Comparison of ENCODE assay signal across 8 cellular contexts in genomic region chr19:50051224-50051895, GRCh38. TPM values are rescaled to one million over a fixed set of nuclear protein-coding genes. Genes with fewer than 3 reads are reported as not detected.
DNase-seq lines count a peak whose midpoint lies in the region; ATAC-seq, FAIRE-seq and TF ChIP-seq lines count a peak whose summit lies in the region.
"Not testable (repeated sequence)": the region's sequence is repeated elsewhere in the genome, so short reads cannot be mapped to it uniquely, and the experiment has no call there.

No MANE protein-coding gene starts in this region.

- not testable (repeated sequence) for H3K4me3 ChIP-seq in OCI-LY7 (ENCODE audit: low read depth, low read length, poor library complexity, severe bottlenecking)
- H3K4me3 ChIP-seq in bronchial epithelial cell (ENCODE audit: low read depth, low read length): peak overlapping the region; percentile 44
- peak overlapping the region; percentile 65 for H3K4me3 ChIP-seq in fibroblast of the aortic adventitia (ENCODE audit: low read depth, low read length)
- H3K4me3 ChIP-seq in mucosa of rectum (ENCODE audit: low read length in 2 of 2): peak overlapping the region; percentile 68 to 82
- H3K4me3 ChIP-seq in sigmoid colon: peak overlapping the region; percentile 23 to 57 (median 50)
- peak overlapping the region; percentile 26 to 32 for H3K4me3 ChIP-seq in uterus

- POLR2A ChIA-PET in OCI-LY7 (lab: Charles Lee): not testable (repeated sequence)

- peak overlapping the region; percentile 43 for H3K4me3 Mint-ChIP-seq in Calu3 (ENCODE audit: low read depth, unreplicated experiment)
- H3K4me3 Mint-ChIP-seq in activated CD8-positive, alpha-beta memory T cell treated with anti-CD3 and anti-CD28 coated beads, Interleukin-2, amount 10 ng/mL, durations not matched to agents 7 days and 5 days: peak overlapping the region; percentile 69

- TF ChIP-seq POLR2A in sigmoid colon (IDR thresholded peaks at IDR 0.05); uterus (IDR thresholded peaks at IDR 0.05): not testable (repeated sequence)

- not testable (repeated sequence) for H3K9ac ChIP-seq in mucosa of rectum (ENCODE audit: low read depth in 1 of 2, low read length in 2 of 2)

- not testable (repeated sequence) for H3K27ac ChIP-seq in OCI-LY7 (ENCODE audit: low read depth, low read length, poor library complexity, severe bottlenecking); mucosa of rectum (ENCODE audit: low read depth in 2 of 2, low read length in 2 of 2); uterus
- peak overlapping the region in 3 of 4 donors; percentile 65 to 77 (median 75) for H3K27ac ChIP-seq in sigmoid colon

- H3K36me3 ChIP-seq in OCI-LY7 (ENCODE audit: insufficient read depth, low read length) (peaks cover 27% of the 10 kb centered on the region), sigmoid colon (peaks cover 0 to 17% (median under 1%) of the 10 kb centered on the region in 4 donors)
- H3K36me3 ChIP-seq in bronchial epithelial cell (ENCODE audit: control insufficient read depth, insufficient read depth, low read length); mucosa of rectum (ENCODE audit: control insufficient read depth in 2 of 2, insufficient read depth in 2 of 2, low read length in 2 of 2); uterus: not testable (repeated sequence)

- H3K4me1 Mint-ChIP-seq in Calu3 (ENCODE audit: low read depth, unreplicated experiment): not testable (repeated sequence)
- peaks cover 15% of the 10 kb centered on the region for H3K4me1 Mint-ChIP-seq in activated CD8-positive, alpha-beta memory T cell treated with anti-CD3 and anti-CD28 coated beads, Interleukin-2, amount 10 ng/mL, durations not matched to agents 7 days and 5 days

- not testable (repeated sequence) for H3K79me2 ChIP-seq in OCI-LY7 (ENCODE audit: insufficient read depth, low read depth, low read length)

- intact Hi-C loops in Calu3 (cut with micrococcal nuclease; ENCODE audit: unreplicated experiment); OCI-LY7 (cut with micrococcal nuclease; ENCODE audit: unreplicated experiment); sigmoid colon (cut with DNase I); uterus (cut with DNase I; ENCODE audit: low total_unique reads): not testable (repeated sequence)

- not testable (repeated sequence) for H3K9me2 ChIP-seq in OCI-LY7 (ENCODE audit: insufficient read depth, low read length)

- peaks cover 20% of the 10 kb centered on the region for H3K36me3 Mint-ChIP-seq in Calu3 (ENCODE audit: insufficient read depth, unreplicated experiment)
- peaks cover 22% of the 10 kb centered on the region for H3K36me3 Mint-ChIP-seq in activated CD8-positive, alpha-beta memory T cell treated with anti-CD3 and anti-CD28 coated beads, Interleukin-2, amount 10 ng/mL, durations not matched to agents 7 days and 5 days

- H3K4me2 ChIP-seq in OCI-LY7 (ENCODE audit: low read length): peak overlapping the region; percentile 50; the same call in 1 of the 2 replicates

- not testable (repeated sequence) for H3K27me3 ChIP-seq in bronchial epithelial cell (ENCODE audit: control insufficient read depth, insufficient read depth, low read length); mucosa of rectum (ENCODE audit: control insufficient read depth in 2 of 2, insufficient read depth in 2 of 2, low read length in 2 of 2); sigmoid colon; uterus

- not testable (repeated sequence) for ATAC-seq in activated CD8-positive, alpha-beta memory T cell treated with anti-CD3 and anti-CD28 coated beads, Interleukin-2, amount 10 ng/mL, durations not matched to agents 7 days and 5 days

- H2AFZ ChIP-seq in OCI-LY7 (ENCODE audit: low read length): not testable (repeated sequence)

- BruUV-seq in Calu3 (replicated peaks; lab: Mats Ljungman, UMichigan); OCI-LY7 (replicated peaks; lab: Mats Ljungman, UMichigan): not testable (repeated sequence)

- DNase-seq in Calu3; OCI-LY7 (ENCODE audit: low spot score); activated CD8-positive, alpha-beta memory T cell treated with anti-CD3 and anti-CD28 coated beads, Interleukin-2, amount 10 ng/mL, durations not matched to agents 7 days and 5 days; fibroblast of the aortic adventitia (ENCODE audit: low read depth); sigmoid colon; uterus: not testable (repeated sequence)
- DNase-seq in bronchial epithelial cell (ENCODE audit: low read depth): peak; percentile 46

- H4K20me1 ChIP-seq in OCI-LY7 (ENCODE audit: insufficient read depth, low read length): not testable (repeated sequence)

- not testable (repeated sequence) for H3K9me3 ChIP-seq in OCI-LY7 (ENCODE audit: low read length); mucosa of rectum (ENCODE audit: control insufficient read depth in 2 of 2, low read length in 2 of 2); sigmoid colon; uterus

- not testable (repeated sequence) for FAIRE-seq in bronchial epithelial cell (lab: Jason Lieb, UNC)

- 41 to 43% methylated on average over 16 of the region's 16 CpGs for WGBS in sigmoid colon, 2 donors

- H3K9me3 Mint-ChIP-seq in Calu3 (ENCODE audit: low read depth, unreplicated experiment): peaks cover 10% of the 10 kb centered on the region
- not testable (repeated sequence) for H3K9me3 Mint-ChIP-seq in activated CD8-positive, alpha-beta memory T cell treated with anti-CD3 and anti-CD28 coated beads, Interleukin-2, amount 10 ng/mL, durations not matched to agents 7 days and 5 days (ENCODE audit: low read depth)

- not testable (repeated sequence) for TF ChIP-seq CTCF in Calu3 (IDR thresholded peaks at IDR 0.05; ENCODE audit: unreplicated experiment); OCI-LY7 (conservative IDR thresholded peaks at IDR 0.05; ENCODE audit: low read length); bronchial epithelial cell (IDR thresholded peaks at IDR 0.05; ENCODE audit: insufficient read depth, low read length, severe bottlenecking); fibroblast of the aortic adventitia (IDR thresholded peaks at IDR 0.05; ENCODE audit: insufficient read depth, low read length); sigmoid colon (IDR thresholded peaks at IDR 0.05); uterus (IDR thresholded peaks at IDR 0.05)

- CTCF ChIA-PET in Calu3 (lab: Charles Lee); activated CD8-positive, alpha-beta memory T cell treated with anti-CD3 and anti-CD28 coated beads, Interleukin-2, amount 10 ng/mL, durations not matched to agents 7 days and 5 days (lab: Charles Lee): not testable (repeated sequence)
- CTCF ChIA-PET in OCI-LY7 (lab: Charles Lee; ENCODE audit: unreplicated experiment): interaction anchor here (0.6 kb wide), 1 partner anchor 19 kb away, joined by 3 read pairs; no protein-coding TSS in a partner anchor

- not testable (repeated sequence) for H3K27me3 Mint-ChIP-seq in Calu3 (ENCODE audit: unreplicated experiment); activated CD8-positive, alpha-beta memory T cell treated with anti-CD3 and anti-CD28 coated beads, Interleukin-2, amount 10 ng/mL, durations not matched to agents 7 days and 5 days

- not testable (repeated sequence) for TF ChIP-seq EP300 in sigmoid colon (IDR thresholded peaks at IDR 0.05)

- H3K27ac Mint-ChIP-seq in Calu3 (ENCODE audit: unreplicated experiment): not testable (repeated sequence)
- peak overlapping the region; percentile 15 for H3K27ac Mint-ChIP-seq in activated CD8-positive, alpha-beta memory T cell treated with anti-CD3 and anti-CD28 coated beads, Interleukin-2, amount 10 ng/mL, durations not matched to agents 7 days and 5 days

- H3K4me1 ChIP-seq in OCI-LY7 (ENCODE audit: insufficient read depth, low read length, poor library complexity, severe bottlenecking); mucosa of rectum (ENCODE audit: control insufficient read depth in 2 of 2, insufficient read depth in 2 of 2, low read length in 2 of 2); uterus: not testable (repeated sequence)
- peaks cover 0 to 16% (median 12%) of the 10 kb centered on the region in 4 donors for H3K4me1 ChIP-seq in sigmoid colon

RNA-seq across cellular contexts. Expression of gene ZNF473, which starts 25.6 kb away (rescaled TPM):
- total RNA-seq in Calu3 (2022) (27.2 and 28.8 TPM in 2 replicates), OCI-LY7 (2022) (16.0 and 16.9 TPM in 2 replicates), bronchial epithelial cell (9.9 and 13.7 TPM in 2 replicates), fibroblast of the aortic adventitia (ENCODE audit: low replicate concordance) (11.0 and 14.1 TPM in 2 replicates), sigmoid colon (10 to 100 TPM in 2 of 4 donors, 1 to 10 TPM in 2; 5.8 to 13.2 (median 9.3) TPM), uterus (10 to 100 TPM in 3 of 4 donors, 1 to 10 TPM in 1; 7.1 to 28.9 (median 16.8) TPM)
- 23.1 and 27.4 TPM in 2 replicates for total RNA-seq in OCI-LY7 (2014; rRNA removed; shearing (Covaris generic))
- 1 to 10 TPM; 7.9 to 8.4 TPM for total RNA-seq in activated CD8-positive, alpha-beta memory T cell treated with anti-CD3 and anti-CD28 coated beads, Interleukin-2, amount 10 ng/mL, durations not matched to agents 7 days and 5 days
- polyA plus RNA-seq in sigmoid colon: 1 to 10 TPM in 2 of 3 donors, under 1 TPM in 1; 0.92 to 2.7 (median 1.8) TPM

RNA-seq across cellular contexts. Expression of gene VRK3, which starts 26.2 kb away (rescaled TPM):
- total RNA-seq in Calu3 (2022) (68.4 and 74.5 TPM in 2 replicates), OCI-LY7 (2022) (47.3 and 62.7 TPM in 2 replicates), bronchial epithelial cell (14.5 and 17.7 TPM in 2 replicates), fibroblast of the aortic adventitia (ENCODE audit: low replicate concordance) (17.3 and 30.6 TPM in 2 replicates), sigmoid colon (10 to 100 TPM; 17.4 to 30.7 (median 24.8) TPM), uterus (10 to 100 TPM in 3 of 4 donors, 1 to 10 TPM in 1; 1.5 to 68.8 (median 37.1) TPM)
- 34.5 and 39.9 TPM in 2 replicates for total RNA-seq in OCI-LY7 (2014; rRNA removed; shearing (Covaris generic))
- total RNA-seq in activated CD8-positive, alpha-beta memory T cell treated with anti-CD3 and anti-CD28 coated beads, Interleukin-2, amount 10 ng/mL, durations not matched to agents 7 days and 5 days: 10 to 100 TPM; 70.5 to 71.3 TPM
- 10 to 100 TPM; 31.2 to 51.6 (median 45.8) TPM for polyA plus RNA-seq in sigmoid colon
